Comparison of ENCODE assay signal across 1 cellular context in the genomic region with DNA sequence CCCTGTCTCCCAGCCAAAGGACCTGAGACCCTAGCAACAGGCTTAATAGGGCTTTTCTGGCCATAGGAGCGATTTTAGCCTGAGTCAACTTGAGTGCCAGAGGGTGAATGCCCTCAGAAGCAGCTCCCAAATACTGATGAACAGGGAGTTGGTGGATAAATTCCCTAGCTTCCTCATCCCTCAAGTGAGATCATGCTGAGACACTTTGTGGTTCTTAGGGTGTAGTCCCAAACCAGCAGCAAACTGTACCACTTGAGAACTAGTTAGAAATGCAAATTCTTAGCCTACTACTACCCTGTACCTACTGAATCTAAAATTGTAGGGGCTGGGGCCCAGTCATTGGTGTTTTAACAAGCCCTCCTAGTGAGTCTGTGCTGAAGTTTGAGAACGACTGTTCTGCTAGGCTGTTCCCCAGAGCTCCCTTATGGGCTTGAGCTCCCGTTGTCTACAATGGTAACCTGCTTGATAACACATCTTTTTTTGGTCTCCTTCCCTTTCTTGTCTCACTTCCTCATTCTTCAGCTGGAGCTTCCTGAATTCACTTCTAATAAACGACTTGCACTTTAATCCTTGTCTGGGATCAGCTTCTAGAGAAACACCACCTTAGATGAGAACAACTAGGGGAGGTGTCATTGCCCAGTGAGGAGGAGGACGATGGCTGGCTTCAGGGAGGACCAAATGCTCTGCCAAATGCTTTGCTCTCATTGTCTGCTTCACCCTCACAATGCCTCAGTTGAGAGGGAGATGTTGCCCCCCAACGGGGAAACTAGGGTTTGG.
TF ChIP-seq lines count a peak whose summit lies in the region.

No MANE protein-coding gene starts in this region.

TF ChIP-seq in K562, 482 proteins besides CTCF, POLR2A, EP300 and RAD21:
- TF ChIP-seq ZNF263 (CRISPR knock-in tag; IDR thresholded peaks at IDR 0.05; ENCODE audit: borderline replicate concordance) (peak; percentile 90), ELF1 (tag; IDR thresholded peaks at IDR 0.05) (peak; percentile 72), SOX6 (IDR thresholded peaks at IDR 0.05) (peak; percentile 17; the same call in 1 of the 2 replicates), CTBP1 (IDR thresholded peaks at IDR 0.05; ENCODE audit: borderline replicate concordance) (peak; percentile 82), EHMT2 (IDR thresholded peaks at IDR 0.05) (0 out of 2 replicates have a peak, but pooled peaks have one; percentile 37), MTA1 (IDR thresholded peaks at IDR 0.05; ENCODE audit: borderline replicate concordance) (peak; percentile 22; the same call in 1 of the 2 replicates), TEAD1 (CRISPR knock-in tag; IDR thresholded peaks at IDR 0.05) (peak; percentile 15 to 48; a peak in 1 of 4 replicates), JUND (IDR thresholded peaks at IDR 0.05; ENCODE audit: borderline replicate concordance, low read depth, low read length) (no peak), JUND (tag; IDR thresholded peaks at IDR 0.05; ENCODE audit: borderline replicate concordance, low read depth, low read length) (0 out of 3 replicates have a peak, but pooled peaks have one; percentile 33), ELF4 (CRISPR knock-in tag; IDR thresholded peaks at IDR 0.05) (peak; percentile 77; the same call in 1 of the 2 replicates), ELF2 (CRISPR knock-in tag; IDR thresholded peaks at IDR 0.05) (peak; percentile 61; the same call in 1 of the 2 replicates), RNF2 (IDR thresholded peaks at IDR 0.05) (0 out of 2 replicates have a peak, but pooled peaks have one; percentile 18), GABPB1 (CRISPR knock-in tag; IDR thresholded peaks at IDR 0.05) (no peak), ZNF778 (CRISPR knock-in tag; IDR thresholded peaks at IDR 0.05) (no peak), MBD2 (IDR thresholded peaks at IDR 0.05; ENCODE audit: borderline replicate concordance, low read depth) (no peak), FOXM1 (IDR thresholded peaks at IDR 0.05; ENCODE audit: low read depth) (no peak), FOXM1 (CRISPR knock-in tag; IDR thresholded peaks at IDR 0.05; ENCODE audit: low read depth) (no peak), NR4A1 (CRISPR knock-in tag; IDR thresholded peaks at IDR 0.05) (no peak), NR4A1 (tag; IDR thresholded peaks at IDR 0.05) (no peak), CBX5 (IDR thresholded peaks at IDR 0.05; ENCODE audit: borderline replicate concordance, low read depth) (no peak), SPI1 (IDR thresholded peaks at IDR 0.05; ENCODE audit: borderline replicate concordance, low read depth, low read length) (peak; percentile 98), LCOR (CRISPR knock-in tag; IDR thresholded peaks at IDR 0.05) (no peak), ETV6 (IDR thresholded peaks at IDR 0.05; ENCODE audit: borderline replicate concordance in 1 of 2, low read depth in 2 of 2, low read length in 1 of 2) (peak in 1 of 2 experiments; percentile 57; a peak in 1 of 4 replicates), ETV6 (CRISPR knock-in tag; IDR thresholded peaks at IDR 0.05; ENCODE audit: borderline replicate concordance) (no peak), DACH1 (IDR thresholded peaks at IDR 0.05; ENCODE audit: partially characterized antibody) (no peak)
- TF ChIP-seq, protein P1, sequence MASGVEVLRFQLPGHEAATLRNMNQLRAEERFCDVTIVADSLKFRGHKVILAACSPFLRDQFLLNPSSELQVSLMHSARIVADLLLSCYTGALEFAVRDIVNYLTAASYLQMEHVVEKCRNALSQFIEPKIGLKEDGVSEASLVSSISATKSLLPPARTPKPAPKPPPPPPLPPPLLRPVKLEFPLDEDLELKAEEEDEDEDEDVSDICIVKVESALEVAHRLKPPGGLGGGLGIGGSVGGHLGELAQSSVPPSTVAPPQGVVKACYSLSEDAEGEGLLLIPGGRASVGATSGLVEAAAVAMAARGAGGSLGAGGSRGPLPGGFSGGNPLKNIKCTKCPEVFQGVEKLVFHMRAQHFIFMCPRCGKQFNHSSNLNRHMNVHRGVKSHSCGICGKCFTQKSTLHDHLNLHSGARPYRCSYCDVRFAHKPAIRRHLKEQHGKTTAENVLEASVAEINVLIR (CRISPR knock-in tag; IDR thresholded peaks at IDR 0.05), result 0 out of 2 replicates have a peak, but pooled peaks have one; percentile 30
- TF ChIP-seq, protein P2, sequence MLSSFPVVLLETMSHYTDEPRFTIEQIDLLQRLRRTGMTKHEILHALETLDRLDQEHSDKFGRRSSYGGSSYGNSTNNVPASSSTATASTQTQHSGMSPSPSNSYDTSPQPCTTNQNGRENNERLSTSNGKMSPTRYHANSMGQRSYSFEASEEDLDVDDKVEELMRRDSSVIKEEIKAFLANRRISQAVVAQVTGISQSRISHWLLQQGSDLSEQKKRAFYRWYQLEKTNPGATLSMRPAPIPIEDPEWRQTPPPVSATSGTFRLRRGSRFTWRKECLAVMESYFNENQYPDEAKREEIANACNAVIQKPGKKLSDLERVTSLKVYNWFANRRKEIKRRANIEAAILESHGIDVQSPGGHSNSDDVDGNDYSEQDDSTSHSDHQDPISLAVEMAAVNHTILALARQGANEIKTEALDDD (IDR thresholded peaks at IDR 0.05), result peak; percentile 79
- TF ChIP-seq, protein P3, sequence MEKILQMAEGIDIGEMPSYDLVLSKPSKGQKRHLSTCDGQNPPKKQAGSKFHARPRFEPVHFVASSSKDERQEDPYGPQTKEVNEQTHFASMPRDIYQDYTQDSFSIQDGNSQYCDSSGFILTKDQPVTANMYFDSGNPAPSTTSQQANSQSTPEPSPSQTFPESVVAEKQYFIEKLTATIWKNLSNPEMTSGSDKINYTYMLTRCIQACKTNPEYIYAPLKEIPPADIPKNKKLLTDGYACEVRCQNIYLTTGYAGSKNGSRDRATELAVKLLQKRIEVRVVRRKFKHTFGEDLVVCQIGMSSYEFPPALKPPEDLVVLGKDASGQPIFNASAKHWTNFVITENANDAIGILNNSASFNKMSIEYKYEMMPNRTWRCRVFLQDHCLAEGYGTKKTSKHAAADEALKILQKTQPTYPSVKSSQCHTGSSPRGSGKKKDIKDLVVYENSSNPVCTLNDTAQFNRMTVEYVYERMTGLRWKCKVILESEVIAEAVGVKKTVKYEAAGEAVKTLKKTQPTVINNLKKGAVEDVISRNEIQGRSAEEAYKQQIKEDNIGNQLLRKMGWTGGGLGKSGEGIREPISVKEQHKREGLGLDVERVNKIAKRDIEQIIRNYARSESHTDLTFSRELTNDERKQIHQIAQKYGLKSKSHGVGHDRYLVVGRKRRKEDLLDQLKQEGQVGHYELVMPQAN (IDR thresholded peaks at IDR 0.05; ENCODE audit: borderline replicate concordance), result no peak
- TF ChIP-seq, protein P4, sequence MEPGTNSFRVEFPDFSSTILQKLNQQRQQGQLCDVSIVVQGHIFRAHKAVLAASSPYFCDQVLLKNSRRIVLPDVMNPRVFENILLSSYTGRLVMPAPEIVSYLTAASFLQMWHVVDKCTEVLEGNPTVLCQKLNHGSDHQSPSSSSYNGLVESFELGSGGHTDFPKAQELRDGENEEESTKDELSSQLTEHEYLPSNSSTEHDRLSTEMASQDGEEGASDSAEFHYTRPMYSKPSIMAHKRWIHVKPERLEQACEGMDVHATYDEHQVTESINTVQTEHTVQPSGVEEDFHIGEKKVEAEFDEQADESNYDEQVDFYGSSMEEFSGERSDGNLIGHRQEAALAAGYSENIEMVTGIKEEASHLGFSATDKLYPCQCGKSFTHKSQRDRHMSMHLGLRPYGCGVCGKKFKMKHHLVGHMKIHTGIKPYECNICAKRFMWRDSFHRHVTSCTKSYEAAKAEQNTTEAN (CRISPR knock-in tag; IDR thresholded peaks at IDR 0.05), result no peak
